ENCODE assay signal across 8 cellular contexts in genomic region chr9:81522721-81523551, GRCh38.
DNase-seq lines count a peak whose midpoint lies in the region; ATAC-seq lines count a peak whose summit lies in the region.

No MANE protein-coding gene starts in this region.

- H3K27ac Mint-ChIP-seq in memory B cell = no peak overlapping the region

- H3K4me1 Mint-ChIP-seq in memory B cell = peaks cover 10% of the 10 kb centered on the region

- H3K4me3 Mint-ChIP-seq in memory B cell = peak overlapping the region; percentile 63

- no peaks in the 10 kb centered on the region for H3K36me3 Mint-ChIP-seq in memory B cell

- ATAC-seq in HG02885 (IDR thresholded peaks at IDR 0.05; ENCODE audit: poor library complexity, unreplicated experiment) = peak; percentile 84
- peak; percentile 87 for ATAC-seq in memory B cell (ENCODE audit: low read depth)
- ATAC-seq in activated CD4-positive, CD25-positive, alpha-beta regulatory T cell treated with anti-CD3 and anti-CD28 coated beads, Interleukin-2, amount 50 U/mL, for 24 hours = no peak

- peak; percentile 77 for DNase-seq in EH (ENCODE audit: low read depth)
- peak; percentile 81 for DNase-seq in NCI-H69 (lab: John Stamatoyannopoulos, UW)
- peak; percentile 82 to 83 for DNase-seq in dermis microvascular lymphatic vessel endothelial cell (ENCODE audit: low read depth in 2 of 2)
- peak in 1 of 2 donors; percentile 38 for DNase-seq in memory B cell (ENCODE audit: low spot score in 2 of 2)
- no peak for DNase-seq in cortex of kidney (lab: John Stamatoyannopoulos, UW)
- DNase-seq in C1 segment of cervical spinal cord (lab: John Stamatoyannopoulos, UW) = no peak

- peaks cover 2% of the 10 kb centered on the region for H3K27me3 Mint-ChIP-seq in memory B cell

- no peaks in the 10 kb centered on the region for H3K9me3 Mint-ChIP-seq in memory B cell

Comparison
In these comparisons a context has a peak if more than half of its experiments do, and no peak if none do; other contexts are left out.
1. DNase-seq: peak in EH (single experiment), NCI-H69 (single experiment) and dermis microvascular lymphatic vessel endothelial cell (2 of 2); none in cortex of kidney (single experiment) and C1 segment of cervical spinal cord (0 of 14).
2. ATAC-seq: peak in HG02885 (single experiment) and memory B cell (single experiment); none in activated CD4-positive, CD25-positive, alpha-beta regulatory T cell treated with anti-CD3 and anti-CD28 coated beads, Interleukin-2, amount 50 U/mL, for 24 hours (0 of 2).